ENCODE assay signal across 15 cellular contexts in the genomic region with DNA sequence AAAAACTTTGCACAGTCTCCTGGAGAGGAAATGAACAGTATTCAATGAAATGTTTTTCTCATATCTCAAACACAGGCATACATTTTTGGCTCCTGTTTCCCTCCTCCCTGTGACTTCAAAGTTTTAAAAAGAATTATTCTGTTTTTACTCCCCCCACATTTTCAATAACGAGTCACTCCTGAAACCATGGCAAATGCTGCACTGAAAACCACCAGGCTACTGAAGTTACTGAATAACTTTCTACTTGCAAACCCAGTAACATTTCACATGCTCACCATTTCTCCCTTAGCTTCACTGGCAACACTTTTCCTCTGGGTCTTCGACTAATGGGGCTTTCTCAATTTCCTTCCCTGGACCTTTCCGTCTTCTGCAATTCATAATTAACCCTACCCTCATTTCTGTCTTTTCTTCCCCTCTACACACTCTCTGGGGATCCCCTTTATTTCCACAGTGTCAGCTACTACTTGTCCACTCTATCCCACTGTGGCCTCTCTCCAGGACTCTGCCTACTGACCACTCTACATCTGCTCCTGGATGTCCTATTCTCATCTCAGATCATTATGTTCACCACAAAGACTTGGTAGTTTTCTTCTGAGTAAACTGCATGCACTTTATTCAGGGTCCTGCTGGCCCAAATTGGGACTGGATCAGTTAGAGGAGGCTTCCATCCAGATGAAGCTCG.
DNase-seq lines count a peak whose midpoint lies in the region; ATAC-seq and TF ChIP-seq lines count a peak whose summit lies in the region.
"Had no signal": no experiment of that assay in that cellular context is flagged by ENCODE, and none has a peak within 500 bp of the region (broad histone marks: within the 10 kb centered on the region; RNA-seq: fewer than 3 reads in every experiment).

No MANE protein-coding gene starts in this region.

- no peaks in the 10 kb centered on the region for H3K36me3 ChIP-seq in GM23248 (ENCODE audit: low read depth)
- H3K36me3 ChIP-seq in transverse colon, result no peaks in the 10 kb centered on the region

- H3K4me3 ChIP-seq in GM23248 (no peak overlapping the region), transverse colon (no peak overlapping the region)
- H3K4me3 ChIP-seq: skin epidermis had no signal

- H3K9me3 ChIP-seq in GM23248 (ENCODE audit: low read depth) (no peaks in the 10 kb centered on the region), transverse colon (no peaks in the 10 kb centered on the region)

- no peak overlapping the region for H3K27ac ChIP-seq in GM23248
- no peak overlapping the region for H3K27ac ChIP-seq in transverse colon
- H3K27ac ChIP-seq: C4-2B, skin epidermis had no signal

- H3F3A ChIP-seq in GM23248 (ENCODE audit: insufficient read depth), result peaks cover 6% of the 10 kb centered on the region; the same call in 1 of the 2 replicates

- DNase-seq in GM23248 (peak; percentile 50), kidney glomerular epithelial cell (lab: John Stamatoyannopoulos, UW) (peak; percentile 70), GM13976 (ENCODE audit: low spot score) (no peak), cerebellar nuclear complex (lab: John Stamatoyannopoulos, UW) (no peak), transverse colon (no peak)
- DNase-seq: aorta, KG1, NCI-H1436 treated with DMSO at 0.1 percent for 48 hours, NCI-H69, T-helper 1 cell had no signal

- H3K27me3 ChIP-seq in GM23248 (replicated peaks; ENCODE audit: insufficient read depth) (no peaks in the 10 kb centered on the region), transverse colon (no peaks in the 10 kb centered on the region)

- ATAC-seq in GM18909 (IDR thresholded peaks at IDR 0.05; ENCODE audit: poor library complexity, unreplicated experiment) (peak; percentile 93), HG03432 (IDR thresholded peaks at IDR 0.05; ENCODE audit: unreplicated experiment) (peak; percentile 83), HG03025 (IDR thresholded peaks at IDR 0.05; ENCODE audit: low FRiP score, unreplicated experiment) (no peak)

- no peak for TF ChIP-seq EP300 in transverse colon (IDR thresholded peaks at IDR 0.05; ENCODE audit: low read depth)

- H4K20me1 ChIP-seq in GM23248 (ENCODE audit: insufficient read depth), result no peaks in the 10 kb centered on the region

- no peak overlapping the region for H3K9ac ChIP-seq in GM23248

- no peaks in the 10 kb centered on the region for H3K9me2 ChIP-seq in GM23248 (ENCODE audit: insufficient read depth)

- in situ Hi-C loops in GM23248 (cut with MboI) (no loop called here), GM13976 (cut with MboI; ENCODE audit: low sequenced_read_pairs, unreplicated experiment) (no loop called here), transverse colon (cut with MboI; ENCODE audit: low pct_ligation_motif_present in 1 of 4, low pct_unique_long_range_greater_than_20kb in 1 of 4, low sequenced_read_pairs in 3 of 4) (no loop called here)

- WGBS in GM23248 (ENCODE audit: low coverage in 1 of 2, low lambda C conversion rate in 2 of 2, missing lambda C conversion rate in 2 of 2), 2 experiments, result 67 to 72% methylated on average over 4 of the region's 4 CpGs
- WGBS in transverse colon (ENCODE audit: low coverage in 1 of 2), 2 donors, result 75% methylated on average over 3 to 4 of the region's 4 CpGs

- H3K79me2 ChIP-seq in GM23248 (ENCODE audit: insufficient read depth), result no peaks in the 10 kb centered on the region

- no peak for TF ChIP-seq CTCF in GM13976 (IDR thresholded peaks at IDR 0.05; ENCODE audit: borderline replicate concordance, control extremely low read depth, extremely low read depth, insufficient read depth, missing control alignments)
- no peak for TF ChIP-seq CTCF in transverse colon (IDR thresholded peaks at IDR 0.05)

- H2AFZ ChIP-seq in GM23248, result no peak overlapping the region

- TF ChIP-seq POLR2A in transverse colon (IDR thresholded peaks at IDR 0.05), result no peak

- intact Hi-C loops in transverse colon (cut with DNase I; ENCODE audit: low total_unique reads), result no loop called here

- H3K4me2 ChIP-seq in GM23248 (ENCODE audit: unreplicated experiment), result peak overlapping the region; percentile 5

- H3K4me1 ChIP-seq in GM23248 (ENCODE audit: insufficient read depth), result peaks cover 29% of the 10 kb centered on the region
- no peaks in the 10 kb centered on the region for H3K4me1 ChIP-seq in transverse colon

Comparison
In these comparisons a context has a peak if more than half of its experiments do, and no peak if none do; other contexts are left out.
1. DNase-seq: peak in GM23248 (single experiment) and kidney glomerular epithelial cell (single experiment); none in GM13976 (single experiment), cerebellar nuclear complex (0 of 2) and transverse colon (single experiment).